ENCODE assay signal across 24 cellular contexts in genomic region chr2:12765203-12765602, GRCh38.
"Had no signal": no experiment of that assay in that cellular context is flagged by ENCODE, and none has a peak within 500 bp of the region (broad histone marks: within the 10 kb centered on the region; RNA-seq: fewer than 3 reads in every experiment).

No MANE protein-coding gene starts in this region.

- H3K36me3 ChIP-seq: gastrocnemius medialis, thoracic aorta, vagina had no signal

- H3K36me3 Mint-ChIP-seq: activated CD8-positive, alpha-beta memory T cell treated with anti-CD3 and anti-CD28 coated beads, Interleukin-2, amount 10 ng/mL, durations not matched to agents 7 days and 5 days; type B pancreatic cell had no signal

- H3K4me3 Mint-ChIP-seq: activated CD4-positive, alpha-beta T cell treated with anti-CD3 and anti-CD28 coated beads, Interleukin-2, amount 10 ng/mL, durations not matched to agents 7 days and 5 days; activated CD8-positive, alpha-beta memory T cell treated with anti-CD3 and anti-CD28 coated beads, Interleukin-2, amount 10 ng/mL, durations not matched to agents 7 days and 5 days; activated CD8-positive, alpha-beta T cell treated with anti-CD3 and anti-CD28 coated beads for 36 hours; naive B cell; neural crest cell; type B pancreatic cell had no signal

- H3K4me3 ChIP-seq: gastrocnemius medialis, smooth muscle cell, thoracic aorta, vagina had no signal

- H3K27me3 ChIP-seq: gastrocnemius medialis, vagina had no signal

- H3K9me3 Mint-ChIP-seq: activated CD4-positive, alpha-beta T cell treated with anti-CD3 and anti-CD28 coated beads, Interleukin-2, amount 10 ng/mL, durations not matched to agents 7 days and 5 days; neural crest cell had no signal

- H3K27ac Mint-ChIP-seq: activated CD4-positive, alpha-beta T cell treated with anti-CD3 and anti-CD28 coated beads, Interleukin-2, amount 10 ng/mL, durations not matched to agents 7 days and 5 days; activated CD8-positive, alpha-beta memory T cell treated with anti-CD3 and anti-CD28 coated beads, Interleukin-2, amount 10 ng/mL, durations not matched to agents 7 days and 5 days; activated CD8-positive, alpha-beta T cell treated with anti-CD3 and anti-CD28 coated beads for 36 hours; activated naive CD4-positive, alpha-beta T cell treated with anti-CD3 and anti-CD28 coated beads, Interleukin-2, amount 50 U/mL, for 72 hours; naive B cell; type B pancreatic cell had no signal

- DNase-seq: activated CD4-positive, alpha-beta T cell treated with anti-CD3 and anti-CD28 coated beads, Interleukin-2, amount 10 ng/mL, durations not matched to agents 7 days and 5 days; activated CD8-positive, alpha-beta memory T cell treated with anti-CD3 and anti-CD28 coated beads, Interleukin-2, amount 10 ng/mL, durations not matched to agents 7 days and 5 days; activated CD8-positive, alpha-beta T cell treated with anti-CD3 and anti-CD28 coated beads for 36 hours; activated effector memory CD4-positive, alpha-beta T cell treated with anti-CD3 and anti-CD28 coated beads, Interleukin-2, amount 50 U/mL, for 16 hours; activated T-cell treated with anti-CD3 and anti-CD28 coated beads for 4 hours; amygdala; caudate nucleus; dermis blood vessel endothelial cell; effector memory CD4-positive, alpha-beta T cell; gastrocnemius medialis; head of caudate nucleus; hypothalamus; left cardiac atrium; mesendoderm; naive B cell; occipital lobe; stimulated activated CD4-positive, alpha-beta T cell treated with anti-CD3 and anti-CD28 coated beads, Interleukin-4, amount 100 ng/mL, for 1 hour; stimulated activated naive CD4-positive, alpha-beta T cell had no signal

- H3K27ac ChIP-seq: gastrocnemius medialis, thoracic aorta, vagina had no signal
